Comparison of ENCODE assay signal across 8 cellular contexts in genomic region chr5:119452373-119453044, GRCh38. TPM values are rescaled to one million over a fixed set of nuclear protein-coding genes. Genes with fewer than 3 reads are reported as not detected.
DNase-seq lines count a peak whose midpoint lies in the region; TF ChIP-seq lines count a peak whose summit lies in the region.

A gene with protein sequence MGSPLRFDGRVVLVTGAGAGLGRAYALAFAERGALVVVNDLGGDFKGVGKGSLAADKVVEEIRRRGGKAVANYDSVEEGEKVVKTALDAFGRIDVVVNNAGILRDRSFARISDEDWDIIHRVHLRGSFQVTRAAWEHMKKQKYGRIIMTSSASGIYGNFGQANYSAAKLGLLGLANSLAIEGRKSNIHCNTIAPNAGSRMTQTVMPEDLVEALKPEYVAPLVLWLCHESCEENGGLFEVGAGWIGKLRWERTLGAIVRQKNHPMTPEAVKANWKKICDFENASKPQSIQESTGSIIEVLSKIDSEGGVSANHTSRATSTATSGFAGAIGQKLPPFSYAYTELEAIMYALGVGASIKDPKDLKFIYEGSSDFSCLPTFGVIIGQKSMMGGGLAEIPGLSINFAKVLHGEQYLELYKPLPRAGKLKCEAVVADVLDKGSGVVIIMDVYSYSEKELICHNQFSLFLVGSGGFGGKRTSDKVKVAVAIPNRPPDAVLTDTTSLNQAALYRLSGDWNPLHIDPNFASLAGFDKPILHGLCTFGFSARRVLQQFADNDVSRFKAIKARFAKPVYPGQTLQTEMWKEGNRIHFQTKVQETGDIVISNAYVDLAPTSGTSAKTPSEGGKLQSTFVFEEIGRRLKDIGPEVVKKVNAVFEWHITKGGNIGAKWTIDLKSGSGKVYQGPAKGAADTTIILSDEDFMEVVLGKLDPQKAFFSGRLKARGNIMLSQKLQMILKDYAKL (plus strand): TSS chr5:119452497. CDS start chr5:119452576, 79 bp downstream.

- DNase-seq in EH (ENCODE audit: low read depth) = peak; percentile 84
- DNase-seq in GOT3 (lab: John Stamatoyannopoulos, UW) = peak; percentile 45
- peak; percentile 83 for DNase-seq in LNCaP clone FGC (ENCODE audit: low read depth)
- peak; percentile 60 for DNase-seq in activated T-helper 9 cell treated with anti-CD3 and anti-CD28 coated beads, Interleukin-2, amount 50 U/mL, for 16 hours (ENCODE audit: low read depth)
- DNase-seq in fibroblast of the aortic adventitia (ENCODE audit: low read depth) = peak; percentile 85

- H3K4me3 ChIP-seq in LNCaP clone FGC (ENCODE audit: low read depth, low read length) = peak within 1 kb of the TSS; percentile 89
- peak within 1 kb of the TSS; percentile 94 for H3K4me3 ChIP-seq in fibroblast of the aortic adventitia (ENCODE audit: low read depth, low read length)

- peaks cover 18% of the 10 kb centered on the region for H3K9me3 Mint-ChIP-seq in nephron
- H3K9me3 Mint-ChIP-seq in stimulated activated naive CD8-positive, alpha-beta T cell treated with anti-CD3 and anti-CD28 coated beads, Interleukin-15, Interleukin-2, amounts not matched to agents 100 ng/mL and 50 ng/mL, for 24 hours = peaks cover 4% of the 10 kb centered on the region

- peaks cover 10% of the 10 kb centered on the region for H3K4me1 Mint-ChIP-seq in nephron
- peaks cover 22% of the 10 kb centered on the region for H3K4me1 Mint-ChIP-seq in stimulated activated naive CD8-positive, alpha-beta T cell treated with anti-CD3 and anti-CD28 coated beads, Interleukin-15, Interleukin-2, amounts not matched to agents 100 ng/mL and 50 ng/mL, for 24 hours (ENCODE audit: low read depth)

- peak within 1 kb of the TSS; percentile 95 to 98 (median 96) for H3K4me3 Mint-ChIP-seq in nephron
- H3K4me3 Mint-ChIP-seq in stimulated activated naive CD8-positive, alpha-beta T cell treated with anti-CD3 and anti-CD28 coated beads, Interleukin-15, Interleukin-2, amounts not matched to agents 100 ng/mL and 50 ng/mL, for 24 hours = peak within 1 kb of the TSS; percentile 91

- peak within 1 kb of the TSS; percentile 25 to 83 (median 56) for H3K27ac Mint-ChIP-seq in nephron
- H3K27ac Mint-ChIP-seq in stimulated activated naive CD8-positive, alpha-beta T cell treated with anti-CD3 and anti-CD28 coated beads, Interleukin-15, Interleukin-2, amounts not matched to agents 100 ng/mL and 50 ng/mL, for 24 hours = peak within 1 kb of the TSS; percentile 85

- peaks cover 16% of the 10 kb centered on the region for H3K36me3 Mint-ChIP-seq in nephron (ENCODE audit: low read depth)
- no peaks in the 10 kb centered on the region for H3K36me3 Mint-ChIP-seq in stimulated activated naive CD8-positive, alpha-beta T cell treated with anti-CD3 and anti-CD28 coated beads, Interleukin-15, Interleukin-2, amounts not matched to agents 100 ng/mL and 50 ng/mL, for 24 hours (ENCODE audit: low read depth)

- H3K27me3 Mint-ChIP-seq in nephron (ENCODE audit: low read depth) = no peaks in the 10 kb centered on the region
- no peaks in the 10 kb centered on the region for H3K27me3 Mint-ChIP-seq in stimulated activated naive CD8-positive, alpha-beta T cell treated with anti-CD3 and anti-CD28 coated beads, Interleukin-15, Interleukin-2, amounts not matched to agents 100 ng/mL and 50 ng/mL, for 24 hours

- TF ChIP-seq POLR2A in Raji (IDR thresholded peaks at IDR 0.05; ENCODE audit: insufficient read depth, low read depth, low read length) = peak; percentile 74

- no peak for TF ChIP-seq CTCF in LNCaP clone FGC (IDR thresholded peaks at IDR 0.05; ENCODE audit: control insufficient read depth, extremely low read depth, insufficient read depth)
- no peak for TF ChIP-seq CTCF in fibroblast of the aortic adventitia (IDR thresholded peaks at IDR 0.05; ENCODE audit: insufficient read depth, low read length)
- TF ChIP-seq CTCF in nephron (IDR thresholded peaks at IDR 0.05; ENCODE audit: unreplicated experiment in 3 of 3) = no peak

RNA-seq across cellular contexts. Expression of the gene that starts here (rescaled TPM):
- total RNA-seq in fibroblast of the aortic adventitia (ENCODE audit: low replicate concordance) = 122 and 175 TPM in 2 replicates

Comparison
In these comparisons a context has a peak if more than half of its experiments do, and no peak if none do; other contexts are left out.
1. Peak in every context shown above with its lines: DNase-seq and H3K4me3 ChIP-seq.